27 cellular contexts compared by ENCODE assay signal in the genomic region with DNA sequence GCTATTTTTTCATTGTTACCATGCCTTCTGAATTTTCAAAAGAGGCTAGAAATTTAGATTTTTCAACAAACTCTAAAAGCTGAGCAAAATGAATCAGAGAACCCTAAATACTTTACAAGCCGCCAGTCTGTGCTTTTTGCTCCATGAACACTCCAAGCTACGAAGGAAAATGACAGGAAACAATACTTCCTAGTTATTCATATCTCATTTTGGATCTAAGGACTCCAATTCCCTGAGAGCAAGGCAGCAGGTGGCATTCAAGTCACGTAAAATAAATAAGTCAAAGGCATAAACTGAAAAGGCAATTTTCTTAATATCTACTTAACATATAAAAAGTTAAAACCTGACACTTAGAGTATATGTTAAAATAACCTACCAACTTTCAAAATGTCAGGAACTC.
"Had no signal": no experiment of that assay in that cellular context is flagged by ENCODE, and none has a peak within 500 bp of the region (broad histone marks: within the 10 kb centered on the region; RNA-seq: fewer than 3 reads in every experiment).

No MANE protein-coding gene starts in this region.

- H3K27ac ChIP-seq: left ventricle myocardium inferior, neutrophil, parathyroid adenoma, skin epidermis, stomach, testis, thyroid gland, transverse colon, upper lobe of left lung, vagina had no signal

- DNase-seq: hippocampal formation; kidney glomerular epithelial cell; left colon; left ventricle myocardium inferior; midbrain; mucosa of descending colon; naive thymus-derived CD8-positive, alpha-beta T cell; occipital lobe; retina; right cardiac atrium; stimulated activated CD4-positive, alpha-beta T cell treated with anti-CD3 and anti-CD28 coated beads, Interleukin-12 subunit alpha, Interleukin-12 subunit beta, amount 100 ng/mL, for 4 hours; stimulated activated CD4-positive, alpha-beta T cell treated with anti-CD3 and anti-CD28 coated beads, Interleukin-15, amount 100 ng/mL, for 24 hours; stimulated activated CD4-positive, alpha-beta T cell treated with anti-CD3 and anti-CD28 coated beads, Interleukin-2, amount 100 ng/mL, for 24 hours; stimulated activated CD4-positive, alpha-beta T cell treated with anti-CD3 and anti-CD28 coated beads, Interleukin-4, amount 100 ng/mL, for 1 hour; stimulated activated naive B cell treated with anti-CD40 and anti-IgM and Interleukin-4, amounts not matched to agents 10 μg/mL and 1 μg/mL and 100 μg/mL, for 72 hours; stimulated activated naive CD8-positive, alpha-beta T cell treated with anti-CD3 and anti-CD28 coated beads, Interleukin-15, Interleukin-2, amounts not matched to agents 100 U/mL and 50 U/mL, for 24 hours; stomach; testis; thyroid gland; transverse colon; upper lobe of left lung had no signal

- H3K4me3 ChIP-seq: left ventricle myocardium inferior, lung, mucosa of descending colon, skin epidermis, stomach, testis, thyroid gland, transverse colon, upper lobe of left lung, vagina had no signal

- H3K4me1 ChIP-seq: testis, thyroid gland, vagina had no signal

- H3K36me3 ChIP-seq: neutrophil, stomach, thyroid gland, transverse colon, upper lobe of left lung, vagina had no signal

- ATAC-seq: left colon; mucosa of descending colon; naive thymus-derived CD8-positive, alpha-beta T cell; right cardiac atrium; sciatic nerve; stimulated activated naive B cell treated with anti-CD40 and anti-IgM and Interleukin-4, amounts not matched to agents 10 μg/mL and 1 μg/mL and 100 μg/mL, for 72 hours; stimulated activated naive CD8-positive, alpha-beta T cell treated with anti-CD3 and anti-CD28 coated beads, Interleukin-15, Interleukin-2, amounts not matched to agents 100 U/mL and 50 U/mL, for 24 hours had no signal

- H3K9me3 ChIP-seq: neutrophil, testis, thyroid gland had no signal

- H3K27me3 ChIP-seq: neutrophil, stomach, testis, thyroid gland, transverse colon, upper lobe of left lung, vagina had no signal
